In genomic region chr1:15191785-15192184, GRCh38 we compare ENCODE assay signal across 29 cellular contexts. TPM values are rescaled to one million over a fixed set of nuclear protein-coding genes. Genes with fewer than 3 reads are reported as not detected.
"Had no signal": no experiment of that assay in that cellular context is flagged by ENCODE, and none has a peak within 500 bp of the region (broad histone marks: within the 10 kb centered on the region; RNA-seq: fewer than 3 reads in every experiment).

No MANE protein-coding gene starts in this region.

- ATAC-seq: activated naive CD4-positive, alpha-beta T cell treated with anti-CD3 and anti-CD28 coated beads, Interleukin-2, amount 50 U/mL, for 72 hours; activated T-cell treated with anti-CD3 and anti-CD28 coated beads, Interleukin-2, amount 50 U/mL, for 4 hours; activated T-helper 17 cell treated with anti-CD3 and anti-CD28 coated beads, Interleukin-2, amount 50 U/mL, for 72 hours; naive thymus-derived CD4-positive, alpha-beta T cell; pancreas; psoas muscle had no signal

- H3K4me1 ChIP-seq: psoas muscle had no signal

- H3K27me3 Mint-ChIP-seq: central memory CD8-positive, alpha-beta T cell had no signal

- DNase-seq: activated CD4-positive, alpha-beta memory T cell treated with anti-CD3 and anti-CD28 coated beads, Interleukin-2, amount 10 ng/mL, durations not matched to agents 7 days and 5 days; activated CD4-positive, alpha-beta T cell treated with anti-CD3 and anti-CD28 coated beads for 1 hour; activated CD4-positive, alpha-beta T cell treated with anti-CD3 and anti-CD28 coated beads, Interleukin-2, amount 10 ng/mL, durations not matched to agents 7 days and 5 days; activated CD8-positive, alpha-beta memory T cell treated with anti-CD3 and anti-CD28 coated beads, Interleukin-2, amount 50 U/mL, for 48 hours; activated naive CD4-positive, alpha-beta T cell; activated T-cell treated with anti-CD3 and anti-CD28 coated beads, Interleukin-2, amount 50 U/mL, for 4 hours; effector CD8-positive, alpha-beta T cell; erythroblast; head of caudate nucleus; hypothalamus; immature natural killer cell; midbrain; naive thymus-derived CD4-positive, alpha-beta T cell; nucleus accumbens; spleen; stimulated activated naive CD4-positive, alpha-beta T cell; T-helper 2 cell had no signal

- H3K36me3 Mint-ChIP-seq: activated naive CD4-positive, alpha-beta T cell treated with anti-CD3 and anti-CD28 coated beads, Interleukin-2, amount 50 U/mL, for 72 hours; immature natural killer cell; memory B cell; naive thymus-derived CD4-positive, alpha-beta T cell had no signal

- H3K27ac Mint-ChIP-seq: activated CD4-positive, alpha-beta memory T cell treated with anti-CD3 and anti-CD28 coated beads, Interleukin-2, amount 10 ng/mL, durations not matched to agents 7 days and 5 days; activated CD4-positive, alpha-beta T cell treated with anti-CD3 and anti-CD28 coated beads, Interleukin-2, amount 10 ng/mL, durations not matched to agents 7 days and 5 days; activated naive CD4-positive, alpha-beta T cell treated with anti-CD3 and anti-CD28 coated beads, Interleukin-2, amount 50 U/mL, for 72 hours; activated T-helper 17 cell treated with anti-CD3 and anti-CD28 coated beads, Interleukin-2, amount 50 U/mL, for 72 hours; immature natural killer cell; memory B cell; naive thymus-derived CD4-positive, alpha-beta T cell had no signal

- H3K27me3 ChIP-seq: pancreas, right atrium auricular region, tibial nerve had no signal

- FAIRE-seq: bronchial epithelial cell, colon, pancreas, urothelium cell line had no signal

- H3K36me3 ChIP-seq: pancreas, right atrium auricular region, spleen, tibial nerve had no signal

- H3K27ac ChIP-seq: psoas muscle, right atrium auricular region, spleen, tibial nerve had no signal

- H3K9me3 ChIP-seq: pancreas, psoas muscle, right atrium auricular region, spleen, tibial nerve had no signal

- H3K4me1 Mint-ChIP-seq: activated CD4-positive, alpha-beta memory T cell treated with anti-CD3 and anti-CD28 coated beads, Interleukin-2, amount 10 ng/mL, durations not matched to agents 7 days and 5 days; activated CD4-positive, alpha-beta T cell treated with anti-CD3 and anti-CD28 coated beads, Interleukin-2, amount 10 ng/mL, durations not matched to agents 7 days and 5 days; activated T-helper 17 cell treated with anti-CD3 and anti-CD28 coated beads, Interleukin-2, amount 50 U/mL, for 72 hours; central memory CD8-positive, alpha-beta T cell; immature natural killer cell; memory B cell had no signal

- H3K4me3 Mint-ChIP-seq: activated CD4-positive, alpha-beta memory T cell treated with anti-CD3 and anti-CD28 coated beads, Interleukin-2, amount 10 ng/mL, durations not matched to agents 7 days and 5 days; activated CD4-positive, alpha-beta T cell treated with anti-CD3 and anti-CD28 coated beads, Interleukin-2, amount 10 ng/mL, durations not matched to agents 7 days and 5 days; activated T-cell treated with anti-CD3 and anti-CD28 coated beads, Interleukin-2, amount 50 U/mL, for 4 hours; activated T-helper 17 cell treated with anti-CD3 and anti-CD28 coated beads, Interleukin-2, amount 50 U/mL, for 72 hours; central memory CD8-positive, alpha-beta T cell; immature natural killer cell; memory B cell; naive thymus-derived CD4-positive, alpha-beta T cell; neural crest cell had no signal

- H3K4me3 ChIP-seq: pancreas, psoas muscle, right atrium auricular region, spleen, tibial nerve had no signal

- H3K9me3 Mint-ChIP-seq: activated CD4-positive, alpha-beta memory T cell treated with anti-CD3 and anti-CD28 coated beads, Interleukin-2, amount 10 ng/mL, durations not matched to agents 7 days and 5 days; activated CD4-positive, alpha-beta T cell treated with anti-CD3 and anti-CD28 coated beads, Interleukin-2, amount 10 ng/mL, durations not matched to agents 7 days and 5 days; activated naive CD4-positive, alpha-beta T cell treated with anti-CD3 and anti-CD28 coated beads, Interleukin-2, amount 50 U/mL, for 72 hours; activated T-cell treated with anti-CD3 and anti-CD28 coated beads, Interleukin-2, amount 50 U/mL, for 4 hours; activated T-helper 17 cell treated with anti-CD3 and anti-CD28 coated beads, Interleukin-2, amount 50 U/mL, for 72 hours; central memory CD8-positive, alpha-beta T cell; immature natural killer cell; memory B cell; naive thymus-derived CD4-positive, alpha-beta T cell; neural crest cell had no signal

RNA-seq across cellular contexts. Expression of gene TMEM51, which starts 38.2 kb away (rescaled TPM):
- total RNA-seq: activated CD4-positive, alpha-beta memory T cell treated with anti-CD3 and anti-CD28 coated beads, Interleukin-2, amount 10 ng/mL, durations not matched to agents 7 days and 5 days; activated CD4-positive, alpha-beta T cell treated with anti-CD3 and anti-CD28 coated beads, Interleukin-2, amount 10 ng/mL, durations not matched to agents 7 days and 5 days; activated T-helper 17 cell treated with anti-CD3 and anti-CD28 coated beads, Interleukin-2, amount 50 U/mL, for 72 hours had no signal
- polyA plus RNA-seq: immature natural killer cell; naive thymus-derived CD4-positive, alpha-beta T cell had no signal

RNA-seq across cellular contexts. Expression of gene FHAD1, which starts 55.2 kb away (rescaled TPM):
- total RNA-seq: activated CD4-positive, alpha-beta T cell treated with anti-CD3 and anti-CD28 coated beads, Interleukin-2, amount 10 ng/mL, durations not matched to agents 7 days and 5 days; activated T-helper 17 cell treated with anti-CD3 and anti-CD28 coated beads, Interleukin-2, amount 50 U/mL, for 72 hours; bronchial epithelial cell; right atrium auricular region had no signal
- polyA plus RNA-seq: naive thymus-derived CD4-positive, alpha-beta T cell had no signal
